8 cellular contexts compared by ENCODE assay signal in the genomic region with DNA sequence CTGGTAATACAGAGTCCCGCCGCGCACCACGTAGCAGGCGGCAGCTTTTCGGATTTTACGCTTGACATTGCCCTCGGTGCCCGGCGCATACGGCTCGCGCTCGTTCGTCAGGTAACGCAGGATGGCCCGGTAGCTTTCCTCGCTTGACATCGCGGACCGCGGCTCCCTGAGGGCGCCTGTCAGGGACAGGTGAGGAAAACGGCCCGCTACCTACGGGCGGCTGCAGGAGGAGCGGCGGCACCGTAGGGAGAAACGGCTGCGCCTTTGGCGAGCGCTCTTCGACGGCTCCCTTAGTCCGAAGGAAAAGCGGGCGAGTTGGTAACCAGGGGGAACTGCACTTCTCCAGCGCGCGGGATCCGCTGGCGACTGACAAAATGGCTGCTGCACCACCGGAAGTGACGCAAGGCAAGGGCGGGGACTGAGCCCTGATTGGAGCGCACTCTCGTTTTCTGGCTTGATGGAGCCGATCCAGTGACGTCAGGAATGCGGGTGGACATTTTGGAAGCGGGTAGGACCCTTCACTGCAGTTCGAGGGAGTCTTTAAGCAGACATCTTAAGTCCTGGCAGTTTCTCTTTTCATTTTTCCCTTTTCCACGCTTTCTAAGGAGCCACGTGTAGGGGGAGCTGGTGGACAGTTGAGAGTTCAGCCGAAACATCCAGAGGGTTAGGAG. TPM values are rescaled to one million over a fixed set of nuclear protein-coding genes. Genes with fewer than 3 reads are reported as not detected.
A peak's percentile ranks its signal among the peaks of the same experiment; 100 is the strongest.
DNase-seq lines count a peak whose midpoint lies in the region; ATAC-seq and TF ChIP-seq lines count a peak whose summit lies in the region.

A gene with protein sequence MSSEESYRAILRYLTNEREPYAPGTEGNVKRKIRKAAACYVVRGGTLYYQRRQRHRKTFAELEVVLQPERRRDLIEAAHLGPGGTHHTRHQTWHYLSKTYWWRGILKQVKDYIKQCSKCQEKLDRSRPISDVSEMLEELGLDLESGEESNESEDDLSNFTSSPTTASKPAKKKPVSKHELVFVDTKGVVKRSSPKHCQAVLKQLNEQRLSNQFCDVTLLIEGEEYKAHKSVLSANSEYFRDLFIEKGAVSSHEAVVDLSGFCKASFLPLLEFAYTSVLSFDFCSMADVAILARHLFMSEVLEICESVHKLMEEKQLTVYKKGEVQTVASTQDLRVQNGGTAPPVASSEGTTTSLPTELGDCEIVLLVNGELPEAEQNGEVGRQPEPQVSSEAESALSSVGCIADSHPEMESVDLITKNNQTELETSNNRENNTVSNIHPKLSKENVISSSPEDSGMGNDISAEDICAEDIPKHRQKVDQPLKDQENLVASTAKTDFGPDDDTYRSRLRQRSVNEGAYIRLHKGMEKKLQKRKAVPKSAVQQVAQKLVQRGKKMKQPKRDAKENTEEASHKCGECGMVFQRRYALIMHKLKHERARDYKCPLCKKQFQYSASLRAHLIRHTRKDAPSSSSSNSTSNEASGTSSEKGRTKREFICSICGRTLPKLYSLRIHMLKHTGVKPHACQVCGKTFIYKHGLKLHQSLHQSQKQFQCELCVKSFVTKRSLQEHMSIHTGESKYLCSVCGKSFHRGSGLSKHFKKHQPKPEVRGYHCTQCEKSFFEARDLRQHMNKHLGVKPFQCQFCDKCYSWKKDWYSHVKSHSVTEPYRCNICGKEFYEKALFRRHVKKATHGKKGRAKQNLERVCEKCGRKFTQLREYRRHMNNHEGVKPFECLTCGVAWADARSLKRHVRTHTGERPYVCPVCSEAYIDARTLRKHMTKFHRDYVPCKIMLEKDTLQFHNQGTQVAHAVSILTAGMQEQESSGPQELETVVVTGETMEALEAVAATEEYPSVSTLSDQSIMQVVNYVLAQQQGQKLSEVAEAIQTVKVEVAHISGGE (minus strand): TSS at position 368 of the 671 bp plus-strand sequence. CDS start 218 bp downstream, at position 150.

- H3K27ac ChIP-seq in coronary artery = peak within 1 kb of the TSS; percentile 93 to 98
- peak within 1 kb of the TSS; percentile 100 for H3K27ac ChIP-seq in liver (ENCODE audit: low read depth in 1 of 2, low read length in 2 of 2)

- no peaks in the 10 kb centered on the region for H3K27me3 Mint-ChIP-seq in activated B cell treated with CpG ODN at 0.5 μM for 24 hours

- DNase-seq in A172 (ENCODE audit: low spot score) (peak; percentile 100), activated B cell treated with CpG ODN at 0.5 μM for 24 hours (peak; percentile 99), coronary artery (ENCODE audit: low spot score) (peak; percentile 100), NCI-H146 (lab: John Stamatoyannopoulos, UW) (no peak)
- DNase-seq in stimulated activated CD4-positive, alpha-beta T cell treated with anti-CD3 and anti-CD28 coated beads, TNF-alpha, amount 100 ng/mL, for 1 hour (ENCODE audit: low read depth in 3 of 3, low spot score in 1 of 3) = peak; percentile 97 to 100 (median 97)

- CTCF ChIA-PET in activated B cell treated with CpG ODN at 0.5 μM for 24 hours (lab: Charles Lee) = interaction anchor here (1.1 to 2.3 kb wide), 4 partner anchors 9 to 548 kb away, joined by 3 to 10 read pairs (median 5); a partner anchor contains a TSS

- intact Hi-C loops in activated B cell treated with CpG ODN at 0.5 μM for 24 hours (cut with micrococcal nuclease) = loop anchor here (1.0 to 10.0 kb wide), 12 partner anchors 9 to 1416 kb away; a partner anchor contains a TSS

- peak within 1 kb of the TSS; percentile 93 for H3K4me3 Mint-ChIP-seq in activated B cell treated with CpG ODN at 0.5 μM for 24 hours

- H3K4me1 ChIP-seq in liver (ENCODE audit: control insufficient read depth in 4 of 4, insufficient read depth in 4 of 4, low read length in 3 of 4) = peaks cover 4 to 29% (median 14%) of the 10 kb centered on the region in 4 donors

- TF ChIP-seq RAD21 in liver (IDR thresholded peaks at IDR 0.05) = peak; percentile 54 to 62

- peak; percentile 57 for ATAC-seq in GM19025 (IDR thresholded peaks at IDR 0.05; ENCODE audit: low read depth, unreplicated experiment)
- ATAC-seq in HG03378 (IDR thresholded peaks at IDR 0.05; ENCODE audit: unreplicated experiment) = peak; percentile 85
- peak; percentile 68 for ATAC-seq in activated B cell treated with CpG ODN at 0.5 μM for 24 hours (ENCODE audit: low read depth)

- POLR2A ChIA-PET in activated B cell treated with CpG ODN at 0.5 μM for 24 hours (lab: Charles Lee) = interaction anchor here (0.9 to 3.9 kb wide), 18 partner anchors 9 to 967 kb away, joined by 3 to 137 read pairs (median 5); a partner anchor contains a TSS

- WGBS in liver = under 1% methylated on average over 57 of the region's 57 CpGs

- H3K9ac ChIP-seq in liver (ENCODE audit: low read depth in 1 of 2, low read length in 2 of 2) = peak within 1 kb of the TSS; percentile 95 to 100

- H3K9me3 ChIP-seq in liver (ENCODE audit: control insufficient read depth in 4 of 4, low read length in 3 of 4) = no peaks in the 10 kb centered on the region

- no peak for TF ChIP-seq CTCF in activated B cell treated with CpG ODN at 0.5 μM for 24 hours (IDR thresholded peaks at IDR 0.05)
- no peak for TF ChIP-seq CTCF in coronary artery (IDR thresholded peaks at IDR 0.05)
- peak; percentile 29 for TF ChIP-seq CTCF in liver (IDR thresholded peaks at IDR 0.05; ENCODE audit: low read depth, low read length, missing input control)

- peaks cover 56% of the 10 kb centered on the region for H3K4me1 Mint-ChIP-seq in activated B cell treated with CpG ODN at 0.5 μM for 24 hours

- H3K4me3 ChIP-seq in coronary artery (peak within 1 kb of the TSS; percentile 98), liver (ENCODE audit: low read depth in 1 of 3, low read length in 3 of 3) (peak within 1 kb of the TSS; percentile 92 to 98 (median 98))

- H3K9me3 Mint-ChIP-seq in activated B cell treated with CpG ODN at 0.5 μM for 24 hours = no peaks in the 10 kb centered on the region

- H3K36me3 ChIP-seq in liver (ENCODE audit: control insufficient read depth in 4 of 4, insufficient read depth in 3 of 4, low read depth in 1 of 4, low read length in 3 of 4) = peaks cover 7 to 22% (median 21%) of the 10 kb centered on the region in 4 donors

- H3K27ac Mint-ChIP-seq in activated B cell treated with CpG ODN at 0.5 μM for 24 hours = peak within 1 kb of the TSS; percentile 96

- H3K27me3 ChIP-seq in liver (ENCODE audit: control insufficient read depth in 4 of 4, insufficient read depth in 4 of 4, low read length in 3 of 4) = no peaks in the 10 kb centered on the region

- H3K36me3 Mint-ChIP-seq in activated B cell treated with CpG ODN at 0.5 μM for 24 hours (ENCODE audit: low read depth) = peaks cover 49% of the 10 kb centered on the region

TF ChIP-seq in liver, 16 proteins besides CTCF, POLR2A, EP300 and RAD21 (continues in another document):
- TF ChIP-seq TAF1 (conservative IDR thresholded peaks at IDR 0.05) (peak; percentile 17), HNF4G (IDR thresholded peaks at IDR 0.05) (peak; percentile 30), HNF4A (conservative IDR thresholded peaks at IDR 0.05) (peak; percentile 77 to 82)
- TF ChIP-seq, protein P1, sequence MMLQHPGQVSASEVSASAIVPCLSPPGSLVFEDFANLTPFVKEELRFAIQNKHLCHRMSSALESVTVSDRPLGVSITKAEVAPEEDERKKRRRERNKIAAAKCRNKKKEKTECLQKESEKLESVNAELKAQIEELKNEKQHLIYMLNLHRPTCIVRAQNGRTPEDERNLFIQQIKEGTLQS (IDR thresholded peaks at IDR 0.05) = peak; percentile 76
- TF ChIP-seq, protein P2, sequence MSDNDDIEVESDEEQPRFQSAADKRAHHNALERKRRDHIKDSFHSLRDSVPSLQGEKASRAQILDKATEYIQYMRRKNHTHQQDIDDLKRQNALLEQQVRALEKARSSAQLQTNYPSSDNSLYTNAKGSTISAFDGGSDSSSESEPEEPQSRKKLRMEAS (IDR thresholded peaks at IDR 0.05) = peak; percentile 99
- TF ChIP-seq, protein P3, sequence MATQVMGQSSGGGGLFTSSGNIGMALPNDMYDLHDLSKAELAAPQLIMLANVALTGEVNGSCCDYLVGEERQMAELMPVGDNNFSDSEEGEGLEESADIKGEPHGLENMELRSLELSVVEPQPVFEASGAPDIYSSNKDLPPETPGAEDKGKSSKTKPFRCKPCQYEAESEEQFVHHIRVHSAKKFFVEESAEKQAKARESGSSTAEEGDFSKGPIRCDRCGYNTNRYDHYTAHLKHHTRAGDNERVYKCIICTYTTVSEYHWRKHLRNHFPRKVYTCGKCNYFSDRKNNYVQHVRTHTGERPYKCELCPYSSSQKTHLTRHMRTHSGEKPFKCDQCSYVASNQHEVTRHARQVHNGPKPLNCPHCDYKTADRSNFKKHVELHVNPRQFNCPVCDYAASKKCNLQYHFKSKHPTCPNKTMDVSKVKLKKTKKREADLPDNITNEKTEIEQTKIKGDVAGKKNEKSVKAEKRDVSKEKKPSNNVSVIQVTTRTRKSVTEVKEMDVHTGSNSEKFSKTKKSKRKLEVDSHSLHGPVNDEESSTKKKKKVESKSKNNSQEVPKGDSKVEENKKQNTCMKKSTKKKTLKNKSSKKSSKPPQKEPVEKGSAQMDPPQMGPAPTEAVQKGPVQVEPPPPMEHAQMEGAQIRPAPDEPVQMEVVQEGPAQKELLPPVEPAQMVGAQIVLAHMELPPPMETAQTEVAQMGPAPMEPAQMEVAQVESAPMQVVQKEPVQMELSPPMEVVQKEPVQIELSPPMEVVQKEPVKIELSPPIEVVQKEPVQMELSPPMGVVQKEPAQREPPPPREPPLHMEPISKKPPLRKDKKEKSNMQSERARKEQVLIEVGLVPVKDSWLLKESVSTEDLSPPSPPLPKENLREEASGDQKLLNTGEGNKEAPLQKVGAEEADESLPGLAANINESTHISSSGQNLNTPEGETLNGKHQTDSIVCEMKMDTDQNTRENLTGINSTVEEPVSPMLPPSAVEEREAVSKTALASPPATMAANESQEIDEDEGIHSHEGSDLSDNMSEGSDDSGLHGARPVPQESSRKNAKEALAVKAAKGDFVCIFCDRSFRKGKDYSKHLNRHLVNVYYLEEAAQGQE (IDR thresholded peaks at IDR 0.05) = peak; percentile 78
- TF ChIP-seq, protein P4, sequence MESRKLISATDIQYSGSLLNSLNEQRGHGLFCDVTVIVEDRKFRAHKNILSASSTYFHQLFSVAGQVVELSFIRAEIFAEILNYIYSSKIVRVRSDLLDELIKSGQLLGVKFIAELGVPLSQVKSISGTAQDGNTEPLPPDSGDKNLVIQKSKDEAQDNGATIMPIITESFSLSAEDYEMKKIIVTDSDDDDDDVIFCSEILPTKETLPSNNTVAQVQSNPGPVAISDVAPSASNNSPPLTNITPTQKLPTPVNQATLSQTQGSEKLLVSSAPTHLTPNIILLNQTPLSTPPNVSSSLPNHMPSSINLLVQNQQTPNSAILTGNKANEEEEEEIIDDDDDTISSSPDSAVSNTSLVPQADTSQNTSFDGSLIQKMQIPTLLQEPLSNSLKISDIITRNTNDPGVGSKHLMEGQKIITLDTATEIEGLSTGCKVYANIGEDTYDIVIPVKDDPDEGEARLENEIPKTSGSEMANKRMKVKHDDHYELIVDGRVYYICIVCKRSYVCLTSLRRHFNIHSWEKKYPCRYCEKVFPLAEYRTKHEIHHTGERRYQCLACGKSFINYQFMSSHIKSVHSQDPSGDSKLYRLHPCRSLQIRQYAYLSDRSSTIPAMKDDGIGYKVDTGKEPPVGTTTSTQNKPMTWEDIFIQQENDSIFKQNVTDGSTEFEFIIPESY (IDR thresholded peaks at IDR 0.05) = peak; percentile 72

RNA-seq across cellular contexts. Expression of the gene that starts here (rescaled TPM):
- 22.8 and 31.4 TPM in 2 replicates for total RNA-seq in A172 (2014; rRNA removed; shearing (Covaris generic))
- total RNA-seq in activated B cell treated with CpG ODN at 0.5 μM for 24 hours = 26.2 and 28.7 TPM in 2 replicates
- total RNA-seq in liver = 10 to 100 TPM; 14.6 to 18.7 TPM
- polyA plus RNA-seq in liver = 1 to 10 TPM; 3.8 to 3.9 TPM
